In the genomic region with DNA sequence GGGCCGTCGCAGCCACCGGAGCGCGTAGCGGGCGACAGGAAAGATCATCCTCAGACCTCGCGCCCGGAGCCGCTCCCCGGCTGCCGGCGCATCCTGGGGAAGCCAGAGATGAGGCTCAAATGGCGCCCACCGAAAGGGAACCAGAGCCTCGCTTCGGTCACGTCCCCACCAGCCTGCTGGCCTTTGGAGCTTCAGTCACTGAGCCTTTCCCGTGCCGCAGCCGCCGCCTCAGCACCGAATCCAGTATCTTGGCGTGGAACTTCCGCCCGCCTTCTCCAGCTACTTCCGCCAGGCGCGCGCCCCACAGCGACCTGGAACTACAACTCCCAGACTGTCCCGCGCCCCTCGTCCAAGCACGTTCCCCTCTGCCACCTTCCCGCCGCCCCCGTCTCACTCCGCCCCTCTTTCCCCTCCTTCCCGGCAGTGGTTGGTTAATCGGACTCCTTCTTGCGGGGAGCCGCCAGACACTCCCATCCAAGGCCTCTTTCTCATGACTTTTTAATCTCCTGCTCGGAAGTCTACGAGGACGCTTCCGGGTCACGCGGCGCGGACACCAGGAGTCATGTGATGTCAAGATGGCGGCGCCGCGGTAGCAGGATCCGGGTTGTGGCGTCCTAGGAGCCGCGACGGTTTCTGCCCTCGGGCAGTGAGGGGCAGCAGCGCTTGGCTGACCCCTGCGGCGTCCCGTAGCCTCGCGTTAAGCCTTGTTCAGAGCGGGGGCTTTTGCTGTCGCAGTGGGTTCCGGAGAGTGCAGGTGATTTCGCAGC, we compare ENCODE assay signal across 8 cellular contexts. TPM values are rescaled to one million over a fixed set of nuclear protein-coding genes. Genes with fewer than 3 reads are reported as not detected.
DNase-seq lines count a peak whose midpoint lies in the region; ATAC-seq and TF ChIP-seq lines count a peak whose summit lies in the region.

A gene with protein sequence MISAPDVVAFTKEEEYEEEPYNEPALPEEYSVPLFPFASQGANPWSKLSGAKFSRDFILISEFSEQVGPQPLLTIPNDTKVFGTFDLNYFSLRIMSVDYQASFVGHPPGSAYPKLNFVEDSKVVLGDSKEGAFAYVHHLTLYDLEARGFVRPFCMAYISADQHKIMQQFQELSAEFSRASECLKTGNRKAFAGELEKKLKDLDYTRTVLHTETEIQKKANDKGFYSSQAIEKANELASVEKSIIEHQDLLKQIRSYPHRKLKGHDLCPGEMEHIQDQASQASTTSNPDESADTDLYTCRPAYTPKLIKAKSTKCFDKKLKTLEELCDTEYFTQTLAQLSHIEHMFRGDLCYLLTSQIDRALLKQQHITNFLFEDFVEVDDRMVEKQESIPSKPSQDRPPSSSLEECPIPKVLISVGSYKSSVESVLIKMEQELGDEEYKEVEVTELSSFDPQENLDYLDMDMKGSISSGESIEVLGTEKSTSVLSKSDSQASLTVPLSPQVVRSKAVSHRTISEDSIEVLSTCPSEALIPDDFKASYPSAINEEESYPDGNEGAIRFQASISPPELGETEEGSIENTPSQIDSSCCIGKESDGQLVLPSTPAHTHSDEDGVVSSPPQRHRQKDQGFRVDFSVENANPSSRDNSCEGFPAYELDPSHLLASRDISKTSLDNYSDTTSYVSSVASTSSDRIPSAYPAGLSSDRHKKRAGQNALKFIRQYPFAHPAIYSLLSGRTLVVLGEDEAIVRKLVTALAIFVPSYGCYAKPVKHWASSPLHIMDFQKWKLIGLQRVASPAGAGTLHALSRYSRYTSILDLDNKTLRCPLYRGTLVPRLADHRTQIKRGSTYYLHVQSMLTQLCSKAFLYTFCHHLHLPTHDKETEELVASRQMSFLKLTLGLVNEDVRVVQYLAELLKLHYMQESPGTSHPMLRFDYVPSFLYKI (plus strand): TSS at position 563 of the 767 bp plus-strand sequence. CDS start 497 bp downstream, outside the sequence.
TSS of gene TOP3A (minus strand) at position 264 of the 767 bp plus-strand sequence. CDS start at position 48, 216 bp downstream.

- H3K9me3 ChIP-seq in BE2C (no peaks in the 10 kb centered on the region), colonic mucosa (no peaks in the 10 kb centered on the region)

- TF ChIP-seq CTCF in BE2C (IDR thresholded peaks at IDR 0.05; ENCODE audit: low read depth, low read length) (no peak), colonic mucosa (IDR thresholded peaks at IDR 0.05) (no peak)

- H3K4me3 ChIP-seq in BE2C (ENCODE audit: low read depth, low read length), result peak within 1 kb of the TSS; percentile 93
- H3K4me3 ChIP-seq in colonic mucosa, result peak within 1 kb of the TSS; percentile 89

- intact Hi-C loops in colonic mucosa (cut with DNase I), result loop anchor here (5.0 kb wide), 1 partner anchor 68 kb away; no protein-coding TSS in a partner anchor

- H3K4me1 ChIP-seq in BE2C (no peaks in the 10 kb centered on the region), colonic mucosa (peaks cover 47% of the 10 kb centered on the region)

- H3K27me3 ChIP-seq in BE2C, result no peaks in the 10 kb centered on the region
- no peaks in the 10 kb centered on the region for H3K27me3 ChIP-seq in colonic mucosa

- ATAC-seq in HG03460 (IDR thresholded peaks at IDR 0.05; ENCODE audit: unreplicated experiment), result peak; percentile 73

- peaks cover 18% of the 10 kb centered on the region for H3K36me3 ChIP-seq in BE2C
- H3K36me3 ChIP-seq in colonic mucosa, result peaks cover 3% of the 10 kb centered on the region

- peak within 1 kb of the TSS; percentile 82 to 96 for H3K9ac ChIP-seq in colonic mucosa (ENCODE audit: low read depth in 2 of 2, low read length in 2 of 2)

- H3K27ac ChIP-seq in colonic mucosa, result peak within 1 kb of the TSS; percentile 89

- DNase-seq in BE2C (peak; percentile 91), GM19240 (ENCODE audit: insufficient read length, low spot score) (peak; percentile 82), NCI-H526 (lab: John Stamatoyannopoulos, UW) (peak; percentile 89 to 96), colonic mucosa (peak; percentile 99), kidney tubule cell (ENCODE audit: low spot score) (peak; percentile 99)
- DNase-seq in activated CD4-positive, alpha-beta T cell treated with anti-CD3 and anti-CD28 coated beads for 48 hours, result peak; percentile 98
- DNase-seq in stimulated activated CD4-positive, alpha-beta T cell treated with anti-CD3 and anti-CD28 coated beads, Interleukin-1b, Interleukin-23, amount 100 ng/mL, for 24 hours (ENCODE audit: low read depth in 4 of 4, low spot score in 1 of 4), result peak; percentile 93 to 98 (median 96)

RNA-seq across cellular contexts. Expression of the first gene that starts in this region (rescaled TPM):
- polyA plus RNA-seq in BE2C (2012; ENCODE audit: insufficient read depth, insufficient read length, low read depth), result 7.1 TPM
- 10 to 100 TPM; 20.5 to 21.4 TPM for total RNA-seq in colonic mucosa

RNA-seq across cellular contexts. Expression of gene TOP3A, which starts in this region (rescaled TPM):
- 14.1 TPM for polyA plus RNA-seq in BE2C (2012; ENCODE audit: insufficient read depth, insufficient read length, low read depth)
- total RNA-seq in colonic mucosa, result 10 to 100 TPM; 27.2 to 45.4 TPM

Comparison
In these comparisons a context has a peak if more than half of its experiments do, and no peak if none do; other contexts are left out.
1. Peak in every context shown above with its lines: DNase-seq, ATAC-seq, H3K4me3 ChIP-seq and H3K27ac ChIP-seq.